1 cellular context compared by ENCODE assay signal in the genomic region with DNA sequence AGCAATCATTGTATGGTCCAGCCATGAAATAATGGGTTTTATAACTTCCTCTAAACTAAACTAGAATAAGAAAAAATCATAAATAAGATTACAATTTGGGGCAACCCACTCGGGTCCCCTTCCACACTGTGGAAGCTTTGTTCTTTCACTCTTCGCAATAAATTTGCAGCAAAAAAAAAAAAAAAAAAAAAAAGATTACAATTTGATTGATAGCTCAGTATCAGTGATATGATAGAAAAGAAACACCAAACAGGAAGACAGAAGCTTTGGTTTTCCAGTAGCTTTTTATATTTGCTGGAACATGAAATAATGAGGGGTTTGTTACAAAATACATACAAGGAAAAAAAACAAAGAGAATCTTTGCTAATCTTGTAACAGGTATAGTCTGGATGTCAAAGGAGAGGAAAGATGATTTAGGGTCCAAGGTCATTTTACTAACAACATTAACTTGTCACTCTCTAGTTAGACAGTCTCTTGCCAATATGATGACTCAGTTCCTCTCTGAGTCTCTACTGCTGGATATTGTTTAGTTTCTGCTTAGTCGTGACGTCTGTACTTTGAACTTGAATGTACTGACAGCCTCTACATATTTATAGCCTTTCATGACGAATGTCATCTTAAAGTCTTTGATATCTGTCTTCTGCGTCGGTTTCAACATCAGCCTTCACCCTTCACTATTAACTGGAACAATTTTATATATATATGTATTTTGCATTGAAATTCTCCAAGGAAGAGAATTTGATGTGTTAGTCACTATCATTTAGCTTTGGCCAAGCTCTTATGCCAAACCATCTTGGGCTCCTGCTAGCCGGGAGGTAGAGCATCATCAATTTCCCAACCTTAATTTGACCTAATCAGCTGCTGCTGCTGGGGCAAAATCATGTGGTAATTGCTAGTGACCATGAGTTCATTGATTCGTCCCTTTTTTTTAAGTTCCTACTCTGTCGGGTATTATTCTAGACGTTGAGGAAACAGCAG.
A peak's percentile ranks its signal among the peaks of the same experiment; 100 is the strongest.
TF ChIP-seq lines count a peak whose summit lies in the region.

No MANE protein-coding gene starts in this region.

TF ChIP-seq in HepG2, 621 proteins besides CTCF, POLR2A, EP300 and RAD21 (continued from another document and continues in another):
- TF ChIP-seq, protein P1, sequence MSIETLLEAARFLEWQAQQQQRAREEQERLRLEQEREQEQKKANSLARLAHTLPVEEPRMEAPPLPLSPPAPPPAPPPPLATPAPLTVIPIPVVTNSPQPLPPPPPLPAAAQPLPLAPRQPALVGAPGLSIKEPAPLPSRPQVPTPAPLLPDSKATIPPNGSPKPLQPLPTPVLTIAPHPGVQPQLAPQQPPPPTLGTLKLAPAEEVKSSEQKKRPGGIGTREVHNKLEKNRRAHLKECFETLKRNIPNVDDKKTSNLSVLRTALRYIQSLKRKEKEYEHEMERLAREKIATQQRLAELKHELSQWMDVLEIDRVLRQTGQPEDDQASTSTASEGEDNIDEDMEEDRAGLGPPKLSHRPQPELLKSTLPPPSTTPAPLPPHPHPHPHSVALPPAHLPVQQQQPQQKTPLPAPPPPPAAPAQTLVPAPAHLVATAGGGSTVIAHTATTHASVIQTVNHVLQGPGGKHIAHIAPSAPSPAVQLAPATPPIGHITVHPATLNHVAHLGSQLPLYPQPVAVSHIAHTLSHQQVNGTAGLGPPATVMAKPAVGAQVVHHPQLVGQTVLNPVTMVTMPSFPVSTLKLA (IDR thresholded peaks at IDR 0.05) = peak; percentile 12; the same call in 1 of the 2 replicates
- peak; percentile 35 for TF ChIP-seq TEAD3 (CRISPR knock-in tag; optimal IDR thresholded peaks at IDR 0.05; ENCODE audit: borderline replicate concordance)
- peak; percentile 80; the same call in 1 of the 2 replicates for TF ChIP-seq SALL1 (CRISPR knock-in tag; IDR thresholded peaks at IDR 0.05)
- TF ChIP-seq, protein P2, sequence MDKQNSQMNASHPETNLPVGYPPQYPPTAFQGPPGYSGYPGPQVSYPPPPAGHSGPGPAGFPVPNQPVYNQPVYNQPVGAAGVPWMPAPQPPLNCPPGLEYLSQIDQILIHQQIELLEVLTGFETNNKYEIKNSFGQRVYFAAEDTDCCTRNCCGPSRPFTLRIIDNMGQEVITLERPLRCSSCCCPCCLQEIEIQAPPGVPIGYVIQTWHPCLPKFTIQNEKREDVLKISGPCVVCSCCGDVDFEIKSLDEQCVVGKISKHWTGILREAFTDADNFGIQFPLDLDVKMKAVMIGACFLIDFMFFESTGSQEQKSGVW (CRISPR knock-in tag; IDR thresholded peaks at IDR 0.05; ENCODE audit: borderline replicate concordance) = no peak
- TF ChIP-seq REPIN1 (CRISPR knock-in tag; IDR thresholded peaks at IDR 0.05; ENCODE audit: borderline replicate concordance, low read depth) = no peak
- TF ChIP-seq SATB2 (CRISPR knock-in tag; IDR thresholded peaks at IDR 0.05) = 0 out of 2 replicates have a peak, but pooled peaks have one; percentile 40
- peak; percentile 62 for TF ChIP-seq CEBPG (CRISPR knock-in tag; IDR thresholded peaks at IDR 0.05)
- no peak for TF ChIP-seq MZF1 (CRISPR knock-in tag; IDR thresholded peaks at IDR 0.05; ENCODE audit: borderline replicate concordance)
- TF ChIP-seq, protein P3, sequence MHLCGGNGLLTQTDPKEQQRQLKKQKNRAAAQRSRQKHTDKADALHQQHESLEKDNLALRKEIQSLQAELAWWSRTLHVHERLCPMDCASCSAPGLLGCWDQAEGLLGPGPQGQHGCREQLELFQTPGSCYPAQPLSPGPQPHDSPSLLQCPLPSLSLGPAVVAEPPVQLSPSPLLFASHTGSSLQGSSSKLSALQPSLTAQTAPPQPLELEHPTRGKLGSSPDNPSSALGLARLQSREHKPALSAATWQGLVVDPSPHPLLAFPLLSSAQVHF (CRISPR knock-in tag; IDR thresholded peaks at IDR 0.05) = no peak
- peak; percentile 59 for TF ChIP-seq KAT8 (CRISPR knock-in tag; IDR thresholded peaks at IDR 0.05)
- no peak for TF ChIP-seq ZFX (CRISPR knock-in tag; IDR thresholded peaks at IDR 0.05; ENCODE audit: low read depth)
- no peak for TF ChIP-seq ZNF143 (CRISPR knock-in tag; IDR thresholded peaks at IDR 0.05)
- TF ChIP-seq CHD2 (IDR thresholded peaks at IDR 0.05; ENCODE audit: low read depth, low read length) = no peak
- TF ChIP-seq NCOA2 (CRISPR knock-in tag; IDR thresholded peaks at IDR 0.05) = peak; percentile 85
- TF ChIP-seq ATF1 (CRISPR knock-in tag; IDR thresholded peaks at IDR 0.05) = peak; percentile 53; the same call in 1 of the 2 replicates
- peak; percentile 64 for TF ChIP-seq THAP11 (CRISPR knock-in tag; IDR thresholded peaks at IDR 0.05)
- TF ChIP-seq SKI (IDR thresholded peaks at IDR 0.05; ENCODE audit: partially characterized antibody) = peak; percentile 60
- peak; percentile 88 for TF ChIP-seq BCL6 (CRISPR knock-in tag; IDR thresholded peaks at IDR 0.05)
- TF ChIP-seq, protein P4, sequence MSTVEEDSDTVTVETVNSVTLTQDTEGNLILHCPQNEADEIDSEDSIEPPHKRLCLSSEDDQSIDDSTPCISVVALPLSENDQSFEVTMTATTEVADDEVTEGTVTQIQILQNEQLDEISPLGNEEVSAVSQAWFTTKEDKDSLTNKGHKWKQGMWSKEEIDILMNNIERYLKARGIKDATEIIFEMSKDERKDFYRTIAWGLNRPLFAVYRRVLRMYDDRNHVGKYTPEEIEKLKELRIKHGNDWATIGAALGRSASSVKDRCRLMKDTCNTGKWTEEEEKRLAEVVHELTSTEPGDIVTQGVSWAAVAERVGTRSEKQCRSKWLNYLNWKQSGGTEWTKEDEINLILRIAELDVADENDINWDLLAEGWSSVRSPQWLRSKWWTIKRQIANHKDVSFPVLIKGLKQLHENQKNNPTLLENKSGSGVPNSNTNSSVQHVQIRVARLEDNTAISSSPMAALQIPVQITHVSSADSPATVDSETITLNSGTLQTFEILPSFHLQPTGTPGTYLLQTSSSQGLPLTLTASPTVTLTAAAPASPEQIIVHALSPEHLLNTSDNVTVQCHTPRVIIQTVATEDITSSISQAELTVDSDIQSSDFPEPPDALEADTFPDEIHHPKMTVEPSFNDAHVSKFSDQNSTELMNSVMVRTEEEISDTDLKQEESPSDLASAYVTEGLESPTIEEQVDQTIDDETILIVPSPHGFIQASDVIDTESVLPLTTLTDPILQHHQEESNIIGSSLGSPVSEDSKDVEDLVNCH (CRISPR knock-in tag; IDR thresholded peaks at IDR 0.05) = no peak
- peak; percentile 78; the same call in 1 of the 2 replicates for TF ChIP-seq SSRP1 (CRISPR knock-in tag; IDR thresholded peaks at IDR 0.05)
- TF ChIP-seq ZBTB1 (CRISPR knock-in tag; IDR thresholded peaks at IDR 0.05; ENCODE audit: borderline replicate concordance) = no peak
- TF ChIP-seq NR2F6 (IDR thresholded peaks at IDR 0.05) = peak; percentile 56; the same call in 1 of the 2 replicates
- TF ChIP-seq NR2F6 (CRISPR knock-in tag; IDR thresholded peaks at IDR 0.05) = peak; percentile 85
- no peak for TF ChIP-seq ARID2 (CRISPR knock-in tag; IDR thresholded peaks at IDR 0.05; ENCODE audit: borderline replicate concordance)
- no peak for TF ChIP-seq CENPT (CRISPR knock-in tag; IDR thresholded peaks at IDR 0.05; ENCODE audit: low read depth)
- TF ChIP-seq ZNF614 (CRISPR knock-in tag; IDR thresholded peaks at IDR 0.05; ENCODE audit: borderline replicate concordance) = peak; percentile 99
- TF ChIP-seq, protein P5, sequence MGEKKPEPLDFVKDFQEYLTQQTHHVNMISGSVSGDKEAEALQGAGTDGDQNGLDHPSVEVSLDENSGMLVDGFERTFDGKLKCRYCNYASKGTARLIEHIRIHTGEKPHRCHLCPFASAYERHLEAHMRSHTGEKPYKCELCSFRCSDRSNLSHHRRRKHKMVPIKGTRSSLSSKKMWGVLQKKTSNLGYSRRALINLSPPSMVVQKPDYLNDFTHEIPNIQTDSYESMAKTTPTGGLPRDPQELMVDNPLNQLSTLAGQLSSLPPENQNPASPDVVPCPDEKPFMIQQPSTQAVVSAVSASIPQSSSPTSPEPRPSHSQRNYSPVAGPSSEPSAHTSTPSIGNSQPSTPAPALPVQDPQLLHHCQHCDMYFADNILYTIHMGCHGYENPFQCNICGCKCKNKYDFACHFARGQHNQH (CRISPR knock-in tag; IDR thresholded peaks at IDR 0.05) = peak; percentile 69; the same call in 1 of the 2 replicates
- TF ChIP-seq HOXA5 (CRISPR knock-in tag; IDR thresholded peaks at IDR 0.05) = 0 out of 2 replicates have a peak, but pooled peaks have one; percentile 32
- peak; percentile 24; the same call in 1 of the 2 replicates for TF ChIP-seq ZBTB7B (CRISPR knock-in tag; IDR thresholded peaks at IDR 0.05)
- TF ChIP-seq, protein P6, sequence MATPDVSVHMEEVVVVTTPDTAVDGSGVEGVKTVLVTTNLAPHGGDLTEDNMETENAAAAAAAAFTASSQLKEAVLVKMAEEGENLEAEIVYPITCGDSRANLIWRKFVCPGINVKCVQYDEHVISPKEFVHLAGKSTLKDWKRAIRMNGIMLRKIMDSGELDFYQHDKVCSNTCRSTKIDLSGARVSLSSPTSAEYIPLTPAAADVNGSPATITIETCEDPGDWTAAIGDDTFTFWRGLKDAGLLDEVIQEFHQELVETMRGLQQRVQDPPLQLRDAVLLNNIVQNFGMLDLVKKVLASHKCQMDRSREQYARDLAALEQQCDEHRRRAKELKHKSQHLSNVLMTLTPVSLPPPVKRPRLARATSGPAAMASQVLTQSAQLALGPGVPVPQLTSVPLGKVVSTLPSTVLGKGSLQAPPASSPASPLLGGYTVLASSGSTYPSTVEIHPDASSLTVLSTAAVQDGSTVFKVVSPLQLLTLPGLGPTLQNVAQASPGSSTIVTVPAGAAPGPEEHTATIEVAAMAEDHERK (CRISPR knock-in tag; IDR thresholded peaks at IDR 0.05; ENCODE audit: low read depth) = no peak
- TF ChIP-seq, protein P7, sequence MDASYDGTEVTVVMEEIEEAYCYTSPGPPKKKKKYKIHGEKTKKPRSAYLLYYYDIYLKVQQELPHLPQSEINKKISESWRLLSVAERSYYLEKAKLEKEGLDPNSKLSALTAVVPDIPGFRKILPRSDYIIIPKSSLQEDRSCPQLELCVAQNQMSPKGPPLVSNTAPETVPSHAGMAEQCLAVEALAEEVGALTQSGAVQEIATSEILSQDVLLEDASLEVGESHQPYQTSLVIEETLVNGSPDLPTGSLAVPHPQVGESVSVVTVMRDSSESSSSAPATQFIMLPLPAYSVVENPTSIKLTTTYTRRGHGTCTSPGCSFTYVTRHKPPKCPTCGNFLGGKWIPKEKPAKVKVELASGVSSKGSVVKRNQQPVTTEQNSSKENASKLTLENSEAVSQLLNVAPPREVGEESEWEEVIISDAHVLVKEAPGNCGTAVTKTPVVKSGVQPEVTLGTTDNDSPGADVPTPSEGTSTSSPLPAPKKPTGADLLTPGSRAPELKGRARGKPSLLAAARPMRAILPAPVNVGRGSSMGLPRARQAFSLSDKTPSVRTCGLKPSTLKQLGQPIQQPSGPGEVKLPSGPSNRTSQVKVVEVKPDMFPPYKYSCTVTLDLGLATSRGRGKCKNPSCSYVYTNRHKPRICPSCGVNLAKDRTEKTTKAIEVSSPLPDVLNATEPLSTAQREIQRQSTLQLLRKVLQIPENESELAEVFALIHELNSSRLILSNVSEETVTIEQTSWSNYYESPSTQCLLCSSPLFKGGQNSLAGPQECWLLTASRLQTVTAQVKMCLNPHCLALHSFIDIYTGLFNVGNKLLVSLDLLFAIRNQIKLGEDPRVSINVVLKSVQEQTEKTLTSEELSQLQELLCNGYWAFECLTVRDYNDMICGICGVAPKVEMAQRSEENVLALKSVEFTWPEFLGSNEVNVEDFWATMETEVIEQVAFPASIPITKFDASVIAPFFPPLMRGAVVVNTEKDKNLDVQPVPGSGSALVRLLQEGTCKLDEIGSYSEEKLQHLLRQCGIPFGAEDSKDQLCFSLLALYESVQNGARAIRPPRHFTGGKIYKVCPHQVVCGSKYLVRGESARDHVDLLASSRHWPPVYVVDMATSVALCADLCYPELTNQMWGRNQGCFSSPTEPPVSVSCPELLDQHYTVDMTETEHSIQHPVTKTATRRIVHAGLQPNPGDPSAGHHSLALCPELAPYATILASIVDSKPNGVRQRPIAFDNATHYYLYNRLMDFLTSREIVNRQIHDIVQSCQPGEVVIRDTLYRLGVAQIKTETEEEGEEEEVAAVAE (CRISPR knock-in tag; IDR thresholded peaks at IDR 0.05; ENCODE audit: borderline replicate concordance) = peak; percentile 48; the same call in 1 of the 2 replicates
- TF ChIP-seq, protein P8, sequence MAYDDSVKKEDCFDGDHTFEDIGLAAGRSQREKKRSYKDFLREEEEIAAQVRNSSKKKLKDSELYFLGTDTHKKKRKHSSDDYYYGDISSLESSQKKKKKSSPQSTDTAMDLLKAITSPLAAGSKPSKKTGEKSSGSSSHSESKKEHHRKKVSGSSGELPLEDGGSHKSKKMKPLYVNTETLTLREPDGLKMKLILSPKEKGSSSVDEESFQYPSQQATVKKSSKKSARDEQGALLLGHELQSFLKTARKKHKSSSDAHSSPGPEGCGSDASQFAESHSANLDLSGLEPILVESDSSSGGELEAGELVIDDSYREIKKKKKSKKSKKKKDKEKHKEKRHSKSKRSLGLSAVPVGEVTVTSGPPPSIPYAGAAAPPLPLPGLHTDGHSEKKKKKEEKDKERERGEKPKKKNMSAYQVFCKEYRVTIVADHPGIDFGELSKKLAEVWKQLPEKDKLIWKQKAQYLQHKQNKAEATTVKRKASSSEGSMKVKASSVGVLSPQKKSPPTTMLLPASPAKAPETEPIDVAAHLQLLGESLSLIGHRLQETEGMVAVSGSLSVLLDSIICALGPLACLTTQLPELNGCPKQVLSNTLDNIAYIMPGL (CRISPR knock-in tag; IDR thresholded peaks at IDR 0.05; ENCODE audit: borderline replicate concordance in 1 of 2, low read depth in 1 of 2) = no peak; a peak in 1 of 4 replicates
- peak; percentile 84 for TF ChIP-seq MED1 (CRISPR knock-in tag; IDR thresholded peaks at IDR 0.05)
- TF ChIP-seq, protein P9, sequence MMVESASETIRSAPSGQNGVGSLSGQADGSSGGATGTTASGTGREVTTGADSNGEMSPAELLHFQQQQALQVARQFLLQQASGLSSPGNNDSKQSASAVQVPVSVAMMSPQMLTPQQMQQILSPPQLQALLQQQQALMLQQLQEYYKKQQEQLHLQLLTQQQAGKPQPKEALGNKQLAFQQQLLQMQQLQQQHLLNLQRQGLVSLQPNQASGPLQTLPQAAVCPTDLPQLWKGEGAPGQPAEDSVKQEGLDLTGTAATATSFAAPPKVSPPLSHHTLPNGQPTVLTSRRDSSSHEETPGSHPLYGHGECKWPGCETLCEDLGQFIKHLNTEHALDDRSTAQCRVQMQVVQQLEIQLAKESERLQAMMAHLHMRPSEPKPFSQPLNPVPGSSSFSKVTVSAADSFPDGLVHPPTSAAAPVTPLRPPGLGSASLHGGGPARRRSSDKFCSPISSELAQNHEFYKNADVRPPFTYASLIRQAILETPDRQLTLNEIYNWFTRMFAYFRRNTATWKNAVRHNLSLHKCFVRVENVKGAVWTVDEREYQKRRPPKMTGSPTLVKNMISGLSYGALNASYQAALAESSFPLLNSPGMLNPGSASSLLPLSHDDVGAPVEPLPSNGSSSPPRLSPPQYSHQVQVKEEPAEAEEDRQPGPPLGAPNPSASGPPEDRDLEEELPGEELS (CRISPR knock-in tag; IDR thresholded peaks at IDR 0.05) = peak; percentile 82
- TF ChIP-seq SOX5 (CRISPR knock-in tag; IDR thresholded peaks at IDR 0.05; ENCODE audit: borderline replicate concordance) = peak; percentile 97
